8 cellular contexts compared by ENCODE assay signal in genomic region chr7:74656911-74657691, GRCh38. TPM values are rescaled to one million over a fixed set of nuclear protein-coding genes. Genes with fewer than 3 reads are reported as not detected.
DNase-seq lines count a peak whose midpoint lies in the region; ATAC-seq, FAIRE-seq and TF ChIP-seq lines count a peak whose summit lies in the region.

No MANE protein-coding gene starts in this region.

- FAIRE-seq in GM12891 (lab: Jason Lieb, UNC) = peak; percentile 86

- H3K27me3 ChIP-seq in adipocyte (replicated peaks; ENCODE audit: control insufficient read depth, insufficient read depth, low read length) (no peaks in the 10 kb centered on the region), transverse colon (no peaks in the 10 kb centered on the region)

- in situ Hi-C loops in transverse colon (cut with MboI; ENCODE audit: low pct_ligation_motif_present in 1 of 4, low pct_unique_long_range_greater_than_20kb in 1 of 4, low sequenced_read_pairs in 3 of 4) = no loop called here

- H3K36me3 ChIP-seq in adipocyte (ENCODE audit: control insufficient read depth, insufficient read depth, low read length, severe bottlenecking) (no peaks in the 10 kb centered on the region), transverse colon (no peaks in the 10 kb centered on the region)

- peak overlapping the region; percentile 92 for H3K4me3 ChIP-seq in adipocyte (ENCODE audit: low read length)
- H3K4me3 ChIP-seq in transverse colon = peak overlapping the region; percentile 54 to 99 (median 98)

- ATAC-seq in HG02763 (IDR thresholded peaks at IDR 0.05; ENCODE audit: unreplicated experiment) = peak; percentile 60

- H3K9me3 ChIP-seq in adipocyte (ENCODE audit: control insufficient read depth, low read length) = no peaks in the 10 kb centered on the region
- H3K9me3 ChIP-seq in transverse colon = no peaks in the 10 kb centered on the region

- H3K4me1 ChIP-seq in adipocyte (ENCODE audit: control insufficient read depth, insufficient read depth, low read length) = peaks cover 44% of the 10 kb centered on the region
- H3K4me1 ChIP-seq in transverse colon = peaks cover 21 to 42% (median 40%) of the 10 kb centered on the region in 4 donors

- peak in 2 of 5 experiments; percentile 14 to 22 for TF ChIP-seq CTCF in transverse colon (IDR thresholded peaks at IDR 0.05)

- TF ChIP-seq POLR2A in GM12891 (IDR thresholded peaks at IDR 0.05; ENCODE audit: low read depth, low read length) = peak; percentile 81
- TF ChIP-seq POLR2A in transverse colon (IDR thresholded peaks at IDR 0.05) = peak; percentile 79

- H3K9ac ChIP-seq in adipocyte (ENCODE audit: low read length) = peak overlapping the region; percentile 99

- WGBS in transverse colon (ENCODE audit: low coverage in 1 of 2), 2 donors = 0% methylated on average over 4 to 38 of the region's 59 CpGs

- H3K27ac ChIP-seq in transverse colon = peak overlapping the region; percentile 99 to 100 (median 100)

- TF ChIP-seq EP300 in transverse colon (IDR thresholded peaks at IDR 0.05; ENCODE audit: low read depth) = no peak

- DNase-seq in GM12891 (ENCODE audit: insufficient read length, low spot score) = peak; percentile 84
- DNase-seq in NCI-H1417 treated with DMSO at 0.1 percent for 48 hours (lab: John Stamatoyannopoulos, UW) = peak; percentile 91
- DNase-seq in SW 1271 (lab: John Stamatoyannopoulos, UW) = peak; percentile 92 to 95
- peak; percentile 99 for DNase-seq in adipocyte (ENCODE audit: low read depth)
- DNase-seq in cardiac septum (ENCODE audit: low spot score) = peak; percentile 99
- DNase-seq in pons (ENCODE audit: low spot score) = peak; percentile 94
- peak; percentile 99 for DNase-seq in transverse colon

- intact Hi-C loops in cardiac septum (cut with DNase I) = no loop called here
- intact Hi-C loops in transverse colon (cut with DNase I; ENCODE audit: low total_unique reads) = no loop called here

TF ChIP-seq in GM12891, 5 proteins besides CTCF, POLR2A, EP300 and RAD21:
- TF ChIP-seq POLR2AphosphoS5 (IDR thresholded peaks at IDR 0.05; ENCODE audit: low read depth, low read length) (peak; percentile 64), PAX5 (IDR thresholded peaks at IDR 0.05; ENCODE audit: insufficient read depth, low read length, severe bottlenecking) (peak; percentile 53), TAF1 (IDR thresholded peaks at IDR 0.05; ENCODE audit: low read depth, low read length) (peak; percentile 87), POU2F2 (IDR thresholded peaks at IDR 0.05; ENCODE audit: low read depth, low read length) (0 out of 2 replicates have a peak, but pooled peaks have one; percentile 63), SPI1 (IDR thresholded peaks at IDR 0.05; ENCODE audit: low read depth, low read length) (no peak)

RNA-seq across cellular contexts. Expression of gene GTF2I, which starts 0.4 kb away (rescaled TPM):
- 62.3 TPM for polyA plus RNA-seq in GM12891 (2012; ENCODE audit: low read depth, missing spikeins)
- total RNA-seq in cardiac septum (134 TPM), transverse colon (100 to 1,000 TPM in 3 of 4 donors, 10 to 100 TPM in 1; 90.5 to 216 (median 139) TPM)

Comparison
In these comparisons a context has a peak if more than half of its experiments do, and no peak if none do; other contexts are left out.
1. Peak in every context shown above with its lines: DNase-seq, ATAC-seq, H3K4me3 ChIP-seq and H3K27ac ChIP-seq.